In genomic region chr7:2104107-2104710, GRCh38 we compare ENCODE assay signal across 1 cellular context.
TF ChIP-seq lines count a peak whose summit lies in the region.

No MANE protein-coding gene starts in this region.

TF ChIP-seq in K562, 482 proteins besides CTCF, POLR2A, EP300 and RAD21 (continued from another document and continues in another):
- TF ChIP-seq ZNF592 (IDR thresholded peaks at IDR 0.05) = peak; percentile 97
- no peak for TF ChIP-seq DDX20 (tag; IDR thresholded peaks at IDR 0.05; ENCODE audit: low read depth)
- TF ChIP-seq BRD4 (IDR thresholded peaks at IDR 0.05) = no peak
- no peak for TF ChIP-seq NFRKB (IDR thresholded peaks at IDR 0.05; ENCODE audit: low read depth)
- TF ChIP-seq SAFB2 (IDR thresholded peaks at IDR 0.05; ENCODE audit: borderline replicate concordance, low read depth, low read length, severe bottlenecking) = no peak
- TF ChIP-seq ZNF436 (CRISPR knock-in tag; IDR thresholded peaks at IDR 0.05) = no peak
- TF ChIP-seq, protein P1, sequence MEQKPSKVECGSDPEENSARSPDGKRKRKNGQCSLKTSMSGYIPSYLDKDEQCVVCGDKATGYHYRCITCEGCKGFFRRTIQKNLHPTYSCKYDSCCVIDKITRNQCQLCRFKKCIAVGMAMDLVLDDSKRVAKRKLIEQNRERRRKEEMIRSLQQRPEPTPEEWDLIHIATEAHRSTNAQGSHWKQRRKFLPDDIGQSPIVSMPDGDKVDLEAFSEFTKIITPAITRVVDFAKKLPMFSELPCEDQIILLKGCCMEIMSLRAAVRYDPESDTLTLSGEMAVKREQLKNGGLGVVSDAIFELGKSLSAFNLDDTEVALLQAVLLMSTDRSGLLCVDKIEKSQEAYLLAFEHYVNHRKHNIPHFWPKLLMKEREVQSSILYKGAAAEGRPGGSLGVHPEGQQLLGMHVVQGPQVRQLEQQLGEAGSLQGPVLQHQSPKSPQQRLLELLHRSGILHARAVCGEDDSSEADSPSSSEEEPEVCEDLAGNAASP (IDR thresholded peaks at IDR 0.05) = no peak
- TF ChIP-seq NCOA6 (IDR thresholded peaks at IDR 0.05) = no peak
- no peak for TF ChIP-seq ZFP1 (CRISPR knock-in tag; IDR thresholded peaks at IDR 0.05)
- peak; percentile 97 for TF ChIP-seq ZNF511 (CRISPR knock-in tag; IDR thresholded peaks at IDR 0.05)
- peak; percentile 41 for TF ChIP-seq RBM22 (IDR thresholded peaks at IDR 0.05; ENCODE audit: low read depth, low read length, poor library complexity, severe bottlenecking)
- peak; percentile 92 for TF ChIP-seq POLR2G (IDR thresholded peaks at IDR 0.05; ENCODE audit: low read depth, low read length)
- TF ChIP-seq ZNF217 (CRISPR knock-in tag; IDR thresholded peaks at IDR 0.05) = no peak
- TF ChIP-seq, protein P2, sequence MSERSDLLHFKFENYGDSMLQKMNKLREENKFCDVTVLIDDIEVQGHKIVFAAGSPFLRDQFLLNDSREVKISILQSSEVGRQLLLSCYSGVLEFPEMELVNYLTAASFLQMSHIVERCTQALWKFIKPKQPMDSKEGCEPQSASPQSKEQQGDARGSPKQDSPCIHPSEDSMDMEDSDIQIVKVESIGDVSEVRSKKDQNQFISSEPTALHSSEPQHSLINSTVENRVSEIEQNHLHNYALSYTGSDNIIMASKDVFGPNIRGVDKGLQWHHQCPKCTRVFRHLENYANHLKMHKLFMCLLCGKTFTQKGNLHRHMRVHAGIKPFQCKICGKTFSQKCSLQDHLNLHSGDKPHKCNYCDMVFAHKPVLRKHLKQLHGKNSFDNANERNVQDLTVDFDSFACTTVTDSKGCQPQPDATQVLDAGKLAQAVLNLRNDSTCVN (CRISPR knock-in tag; IDR thresholded peaks at IDR 0.05) = no peak
- no peak for TF ChIP-seq ARID3A (IDR thresholded peaks at IDR 0.05; ENCODE audit: borderline replicate concordance, low read depth, low read length)
- TF ChIP-seq CHD2 (IDR thresholded peaks at IDR 0.05; ENCODE audit: low read depth, low read length) = 0 out of 2 replicates have a peak, but pooled peaks have one; percentile 18
- TF ChIP-seq, protein P3, sequence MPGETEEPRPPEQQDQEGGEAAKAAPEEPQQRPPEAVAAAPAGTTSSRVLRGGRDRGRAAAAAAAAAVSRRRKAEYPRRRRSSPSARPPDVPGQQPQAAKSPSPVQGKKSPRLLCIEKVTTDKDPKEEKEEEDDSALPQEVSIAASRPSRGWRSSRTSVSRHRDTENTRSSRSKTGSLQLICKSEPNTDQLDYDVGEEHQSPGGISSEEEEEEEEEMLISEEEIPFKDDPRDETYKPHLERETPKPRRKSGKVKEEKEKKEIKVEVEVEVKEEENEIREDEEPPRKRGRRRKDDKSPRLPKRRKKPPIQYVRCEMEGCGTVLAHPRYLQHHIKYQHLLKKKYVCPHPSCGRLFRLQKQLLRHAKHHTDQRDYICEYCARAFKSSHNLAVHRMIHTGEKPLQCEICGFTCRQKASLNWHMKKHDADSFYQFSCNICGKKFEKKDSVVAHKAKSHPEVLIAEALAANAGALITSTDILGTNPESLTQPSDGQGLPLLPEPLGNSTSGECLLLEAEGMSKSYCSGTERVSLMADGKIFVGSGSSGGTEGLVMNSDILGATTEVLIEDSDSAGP (CRISPR knock-in tag; IDR thresholded peaks at IDR 0.05) = no peak
- TF ChIP-seq, protein P4, sequence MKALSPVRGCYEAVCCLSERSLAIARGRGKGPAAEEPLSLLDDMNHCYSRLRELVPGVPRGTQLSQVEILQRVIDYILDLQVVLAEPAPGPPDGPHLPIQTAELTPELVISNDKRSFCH (CRISPR knock-in tag; IDR thresholded peaks at IDR 0.05) = no peak
- TF ChIP-seq, protein P4 (tag; IDR thresholded peaks at IDR 0.05) = peak; percentile 24; the same call in 1 of the 2 replicates
- TF ChIP-seq HEY1 (CRISPR knock-in tag; IDR thresholded peaks at IDR 0.05; ENCODE audit: borderline replicate concordance) = no peak
- TF ChIP-seq, protein P5, sequence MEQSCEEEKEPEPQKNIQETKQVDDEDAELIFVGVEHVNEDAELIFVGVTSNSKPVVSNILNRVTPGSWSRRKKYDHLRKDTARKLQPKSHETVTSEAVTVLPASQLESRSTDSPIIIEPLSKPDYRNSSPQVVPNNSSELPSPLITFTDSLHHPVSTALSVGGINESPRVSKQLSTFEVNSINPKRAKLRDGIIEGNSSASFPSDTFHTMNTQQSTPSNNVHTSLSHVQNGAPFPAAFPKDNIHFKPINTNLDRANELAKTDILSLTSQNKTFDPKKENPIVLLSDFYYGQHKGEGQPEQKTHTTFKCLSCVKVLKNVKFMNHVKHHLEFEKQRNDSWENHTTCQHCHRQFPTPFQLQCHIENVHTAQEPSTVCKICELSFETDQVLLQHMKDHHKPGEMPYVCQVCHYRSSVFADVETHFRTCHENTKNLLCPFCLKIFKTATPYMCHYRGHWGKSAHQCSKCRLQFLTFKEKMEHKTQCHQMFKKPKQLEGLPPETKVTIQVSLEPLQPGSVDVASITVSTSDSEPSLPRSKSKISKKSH (CRISPR knock-in tag; IDR thresholded peaks at IDR 0.05) = no peak
- no peak for TF ChIP-seq FOXM1 (IDR thresholded peaks at IDR 0.05; ENCODE audit: low read depth)
- TF ChIP-seq FOXM1 (CRISPR knock-in tag; IDR thresholded peaks at IDR 0.05; ENCODE audit: low read depth) = no peak
- TF ChIP-seq ATF4 (CRISPR knock-in tag; IDR thresholded peaks at IDR 0.05) = peak; percentile 99
- TF ChIP-seq GTF2B (IDR thresholded peaks at IDR 0.05; ENCODE audit: extremely low read depth, insufficient read length) = no peak
- TF ChIP-seq MYNN (IDR thresholded peaks at IDR 0.05) = peak; percentile 61; the same call in 1 of the 2 replicates
- no peak for TF ChIP-seq MYNN (CRISPR knock-in tag; IDR thresholded peaks at IDR 0.05)
- TF ChIP-seq, protein P6, sequence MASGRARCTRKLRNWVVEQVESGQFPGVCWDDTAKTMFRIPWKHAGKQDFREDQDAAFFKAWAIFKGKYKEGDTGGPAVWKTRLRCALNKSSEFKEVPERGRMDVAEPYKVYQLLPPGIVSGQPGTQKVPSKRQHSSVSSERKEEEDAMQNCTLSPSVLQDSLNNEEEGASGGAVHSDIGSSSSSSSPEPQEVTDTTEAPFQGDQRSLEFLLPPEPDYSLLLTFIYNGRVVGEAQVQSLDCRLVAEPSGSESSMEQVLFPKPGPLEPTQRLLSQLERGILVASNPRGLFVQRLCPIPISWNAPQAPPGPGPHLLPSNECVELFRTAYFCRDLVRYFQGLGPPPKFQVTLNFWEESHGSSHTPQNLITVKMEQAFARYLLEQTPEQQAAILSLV (tag; IDR thresholded peaks at IDR 0.05) = peak; percentile 90
- peak in 1 of 2 experiments; percentile 51; a peak in 1 of 4 replicates for TF ChIP-seq HDAC1 (IDR thresholded peaks at IDR 0.05)
- TF ChIP-seq NR2C2 (CRISPR knock-in tag; IDR thresholded peaks at IDR 0.05) = 0 out of 2 replicates have a peak, but pooled peaks have one; percentile 57
- TF ChIP-seq NR2C2 (tag; IDR thresholded peaks at IDR 0.05) = peak; percentile 78
- no peak for TF ChIP-seq PHB (CRISPR knock-in tag; IDR thresholded peaks at IDR 0.05)
- no peak for TF ChIP-seq XRCC4 (IDR thresholded peaks at IDR 0.05; ENCODE audit: extremely low read depth, insufficient read depth, insufficient read length)
- TF ChIP-seq ZKSCAN3 (CRISPR knock-in tag; IDR thresholded peaks at IDR 0.05) = no peak
- peak; percentile 69 for TF ChIP-seq TEAD4 (IDR thresholded peaks at IDR 0.05; ENCODE audit: low read length)
- TF ChIP-seq TEAD4 (CRISPR knock-in tag; IDR thresholded peaks at IDR 0.05; ENCODE audit: borderline replicate concordance) = peak; percentile 83; the same call in 1 of the 2 replicates
- TF ChIP-seq, protein P7, sequence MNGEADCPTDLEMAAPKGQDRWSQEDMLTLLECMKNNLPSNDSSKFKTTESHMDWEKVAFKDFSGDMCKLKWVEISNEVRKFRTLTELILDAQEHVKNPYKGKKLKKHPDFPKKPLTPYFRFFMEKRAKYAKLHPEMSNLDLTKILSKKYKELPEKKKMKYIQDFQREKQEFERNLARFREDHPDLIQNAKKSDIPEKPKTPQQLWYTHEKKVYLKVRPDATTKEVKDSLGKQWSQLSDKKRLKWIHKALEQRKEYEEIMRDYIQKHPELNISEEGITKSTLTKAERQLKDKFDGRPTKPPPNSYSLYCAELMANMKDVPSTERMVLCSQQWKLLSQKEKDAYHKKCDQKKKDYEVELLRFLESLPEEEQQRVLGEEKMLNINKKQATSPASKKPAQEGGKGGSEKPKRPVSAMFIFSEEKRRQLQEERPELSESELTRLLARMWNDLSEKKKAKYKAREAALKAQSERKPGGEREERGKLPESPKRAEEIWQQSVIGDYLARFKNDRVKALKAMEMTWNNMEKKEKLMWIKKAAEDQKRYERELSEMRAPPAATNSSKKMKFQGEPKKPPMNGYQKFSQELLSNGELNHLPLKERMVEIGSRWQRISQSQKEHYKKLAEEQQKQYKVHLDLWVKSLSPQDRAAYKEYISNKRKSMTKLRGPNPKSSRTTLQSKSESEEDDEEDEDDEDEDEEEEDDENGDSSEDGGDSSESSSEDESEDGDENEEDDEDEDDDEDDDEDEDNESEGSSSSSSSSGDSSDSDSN (IDR thresholded peaks at IDR 0.05; ENCODE audit: borderline replicate concordance in 1 of 2, low read depth in 2 of 2, low read length in 2 of 2) = no peak
- no peak for TF ChIP-seq NFXL1 (CRISPR knock-in tag; IDR thresholded peaks at IDR 0.05)
- no peak for TF ChIP-seq MEF2A (IDR thresholded peaks at IDR 0.05; ENCODE audit: control insufficient read depth, low read depth, low read length)
- TF ChIP-seq L3MBTL2 (IDR thresholded peaks at IDR 0.05) = peak; percentile 98
- no peak for TF ChIP-seq STAT5B (CRISPR knock-in tag; IDR thresholded peaks at IDR 0.05)
- TF ChIP-seq ZBTB5 (IDR thresholded peaks at IDR 0.05) = no peak
- no peak for TF ChIP-seq HNRNPLL (IDR thresholded peaks at IDR 0.05; ENCODE audit: low read depth, low read length, poor library complexity, severe bottlenecking)
